In the genomic region with DNA sequence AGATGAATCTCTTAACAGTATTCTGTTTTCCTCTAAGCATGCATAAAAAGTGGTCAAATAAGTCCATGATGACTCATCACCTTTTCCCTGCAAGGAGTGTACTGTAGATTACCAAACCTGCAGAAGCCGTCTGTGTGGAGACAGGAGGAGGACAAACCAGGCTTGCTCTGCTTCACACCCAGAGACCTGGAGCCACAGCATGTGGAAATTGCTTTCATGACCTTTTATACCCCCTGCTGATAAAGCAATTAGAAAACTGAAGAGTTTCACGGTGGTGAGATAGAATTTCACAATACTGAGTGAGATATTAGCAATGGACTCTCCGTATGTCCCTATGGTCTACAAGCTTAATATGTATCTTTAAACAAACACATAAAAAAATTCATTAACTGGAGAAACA, we compare ENCODE assay signal across 11 cellular contexts. TPM values are rescaled to one million over a fixed set of nuclear protein-coding genes. Genes with fewer than 3 reads are reported as not detected.
A peak's percentile ranks its signal among the peaks of the same experiment; 100 is the strongest.
DNase-seq lines count a peak whose midpoint lies in the region; ATAC-seq and TF ChIP-seq lines count a peak whose summit lies in the region.
"Had no signal": no experiment of that assay in that cellular context is flagged by ENCODE, and none has a peak within 500 bp of the region (broad histone marks: within the 10 kb centered on the region; RNA-seq: fewer than 3 reads in every experiment).

No MANE protein-coding gene starts in this region.

- H3K9me3 ChIP-seq in IMR-90 (ENCODE audit: control insufficient read depth, insufficient read depth, low read length) (no peaks in the 10 kb centered on the region), right lobe of liver (no peaks in the 10 kb centered on the region), stomach (no peaks in the 10 kb centered on the region)

- H3K14ac ChIP-seq in IMR-90 (replicated peaks; ENCODE audit: low read depth, low read length) = no peak overlapping the region

- no peak for TF ChIP-seq EP300 in stomach (IDR thresholded peaks at IDR 0.05)

- DNase-seq in DMS 273 treated with DMSO at 0.1 percent for 48 hours (lab: John Stamatoyannopoulos, UW) = peak; percentile 44
- DNase-seq in IMR-90 = peak; percentile 80
- peak; percentile 84 for DNase-seq in astrocyte of the hippocampus (ENCODE audit: low read depth, low spot score)
- DNase-seq in right lobe of liver = no peak
- DNase-seq in stomach = no peak
- no peak for DNase-seq in substantia nigra (lab: John Stamatoyannopoulos, UW)
- DNase-seq: NCI-H187; stimulated activated CD4-positive, alpha-beta T cell treated with anti-CD3 and anti-CD28 coated beads, Interleukin-4, amount 100 ng/mL, for 1 hour had no signal

- no peak overlapping the region for H2AFZ ChIP-seq in IMR-90 (replicated peaks; ENCODE audit: low read length, poor library complexity)

- POLR2A ChIA-PET in IMR-90 (lab: Charles Lee; ENCODE audit: unreplicated experiment) = no interaction called here

- TF ChIP-seq CTCF in IMR-90 (conservative IDR thresholded peaks at IDR 0.05; ENCODE audit: low read depth, low read length) (no peak), right lobe of liver (IDR thresholded peaks at IDR 0.05) (no peak), stomach (IDR thresholded peaks at IDR 0.05) (no peak)

- 100% methylated on average over 1 of the region's 3 CpGs; no CpG with 5 or more reads in 1 of the 2 experiments for WGBS in IMR-90 (ENCODE audit: extremely low coverage in 2 of 2, insufficient read length in 1 of 2), 2 experiments
- WGBS in right lobe of liver (ENCODE audit: insufficient coverage, low coverage, low lambda C conversion rate, missing lambda C conversion rate) = 16% methylated on average over 3 of the region's 3 CpGs
- WGBS in stomach, 5 donors = 28 to 50% (median 39%) methylated on average over 3 of the region's 3 CpGs

- H4K8ac ChIP-seq in IMR-90 (ENCODE audit: low read depth in 2 of 2, low read length in 2 of 2) = no peak overlapping the region

- H3K4me2 ChIP-seq in IMR-90 (ENCODE audit: low read depth, low read length) = no peak overlapping the region

- H3K79me1 ChIP-seq in IMR-90 (ENCODE audit: low read depth in 1 of 2, low read length in 2 of 2) = no peaks in the 10 kb centered on the region; a peak in 1 of 4 replicates

- no peak overlapping the region for H3K4me3 ChIP-seq in IMR-90 (ENCODE audit: insufficient read depth, low read depth, low read length)
- H3K4me3 ChIP-seq in right lobe of liver = no peak overlapping the region
- no peak overlapping the region for H3K4me3 ChIP-seq in stomach

- no peak for TF ChIP-seq RAD21 in IMR-90 (IDR thresholded peaks at IDR 0.05; ENCODE audit: low read length)

- no peak overlapping the region for H3K23ac ChIP-seq in IMR-90 (ENCODE audit: low read depth, low read length)

- no peak overlapping the region for H3K56ac ChIP-seq in IMR-90 (ENCODE audit: extremely low read depth, insufficient read depth, low read length)

- H4K5ac ChIP-seq in IMR-90 (ENCODE audit: low read depth, low read length) = no peak overlapping the region

- H3K4ac ChIP-seq in IMR-90 (ENCODE audit: low read depth, low read length) = no peak overlapping the region

- H3K36me3 ChIP-seq in IMR-90 (ENCODE audit: control insufficient read depth, insufficient read depth, low read length) (peaks cover 24% of the 10 kb centered on the region), right lobe of liver (peaks cover 0 to 28% (median 8%) of the 10 kb centered on the region in 4 donors), stomach (peaks cover 30 to 62% (median 53%) of the 10 kb centered on the region in 4 donors)

- dilution Hi-C loops in IMR-90 (cut with HindIII; ENCODE audit: low sequenced_read_pairs, unreplicated experiment) = no loop called here

- intact Hi-C loops in IMR-90 (cut with micrococcal nuclease) = no loop called here
- intact Hi-C loops in right lobe of liver (cut with DNase I) = no loop called here
- intact Hi-C loops in stomach (cut with DNase I; ENCODE audit: low total_unique reads) = no loop called here

- H3K27ac ChIP-seq in IMR-90 (ENCODE audit: insufficient read depth, low read length) (no peak overlapping the region), right lobe of liver (peak overlapping the region in 1 of 3 donors; percentile 4), stomach (peak overlapping the region in 2 of 5 donors; percentile 8 to 17), substantia nigra (ENCODE audit: low read depth, low read length, poor library complexity, severe bottlenecking) (no peak overlapping the region)

- no peak overlapping the region for H2BK5ac ChIP-seq in IMR-90 (ENCODE audit: low read depth, low read length, poor library complexity, severe bottlenecking)

- H3K9me1 ChIP-seq in IMR-90 (ENCODE audit: insufficient read depth, low read length) = no peaks in the 10 kb centered on the region; the same call in 1 of the 2 replicates

- no peak overlapping the region for H3K18ac ChIP-seq in IMR-90 (ENCODE audit: low read depth, low read length)

- no peak overlapping the region for H2AK9ac ChIP-seq in IMR-90 (replicated peaks; ENCODE audit: low read depth, low read length, poor library complexity)

- H2AK5ac ChIP-seq in IMR-90 (ENCODE audit: low read depth, low read length) = no peak overlapping the region

- ATAC-seq in IMR-90 (ENCODE audit: low read depth) (peak; percentile 94), right lobe of liver (peak; percentile 55 to 85 (median 74)), GM18502 (IDR thresholded peaks at IDR 0.05; ENCODE audit: poor library complexity, unreplicated experiment) (no peak), GM18867 (IDR thresholded peaks at IDR 0.05; ENCODE audit: unreplicated experiment) (no peak)

- peaks cover 2% of the 10 kb centered on the region; the same call in 1 of the 2 replicates for H3K4me1 ChIP-seq in IMR-90 (ENCODE audit: control insufficient read depth, insufficient read depth, low read length)
- H3K4me1 ChIP-seq in right lobe of liver = peaks cover 0 to 24% (median 2%) of the 10 kb centered on the region in 4 donors
- peaks cover 6 to 19% (median 9%) of the 10 kb centered on the region in 4 donors for H3K4me1 ChIP-seq in stomach

- CTCF ChIA-PET in IMR-90 (lab: Yijun Ruan, JAX) = no interaction called here

- H2BK20ac ChIP-seq in IMR-90 (ENCODE audit: low read depth, low read length) = no peak overlapping the region

- H2BK120ac ChIP-seq in IMR-90 (ENCODE audit: low read depth, low read length) = no peak overlapping the region

- no peaks in the 10 kb centered on the region for H4K20me1 ChIP-seq in IMR-90 (ENCODE audit: insufficient read depth, low read length)

- H4K91ac ChIP-seq in IMR-90 (ENCODE audit: insufficient read depth, low read depth, low read length) = no peak overlapping the region

- no peak overlapping the region for H3K9ac ChIP-seq in IMR-90 (ENCODE audit: low read depth, low read length)

- in situ Hi-C loops in IMR-90 (cut with MboI; ENCODE audit: low sequenced_read_pairs) = no loop called here

- TF ChIP-seq POLR2A in IMR-90 (IDR thresholded peaks at IDR 0.05; ENCODE audit: low read depth, low read length) (no peak), right lobe of liver (IDR thresholded peaks at IDR 0.05) (no peak), stomach (IDR thresholded peaks at IDR 0.05) (no peak)

- BruUV-seq in IMR-90 (replicated peaks; lab: Mats Ljungman, UMichigan) = no TSS peak

- H3K27me3 ChIP-seq in IMR-90 (ENCODE audit: control insufficient read depth, insufficient read depth, low read length) = no peaks in the 10 kb centered on the region
- H3K27me3 ChIP-seq in right lobe of liver = no peaks in the 10 kb centered on the region
- H3K27me3 ChIP-seq in stomach = no peaks in the 10 kb centered on the region

- H2BK15ac ChIP-seq in IMR-90 (ENCODE audit: low read depth, low read length) = no peak overlapping the region

TF ChIP-seq in IMR-90, 13 proteins besides CTCF, POLR2A, EP300 and RAD21 (continues in another document):
- TF ChIP-seq BHLHE40 (IDR thresholded peaks at IDR 0.05; ENCODE audit: low read depth, low read length) (peak; percentile 18; the same call in 1 of the 2 replicates), FOS (IDR thresholded peaks at IDR 0.05; ENCODE audit: low read depth, low read length) (peak; percentile 94), MXI1 (IDR thresholded peaks at IDR 0.05; ENCODE audit: borderline replicate concordance, low read depth, low read length) (no peak), RCOR1 (IDR thresholded peaks at IDR 0.05; ENCODE audit: insufficient replicate concordance, low read length) (no peak), CHD1 (IDR thresholded peaks at IDR 0.05; ENCODE audit: low read depth, low read length) (no peak), MAFK (IDR thresholded peaks at IDR 0.05; ENCODE audit: low read depth, low read length) (peak; percentile 79)

RNA-seq across cellular contexts. Expression of a gene that starts 9.4 kb away (rescaled TPM):
- not detected in 2 replicates for total RNA-seq in IMR-90 (2012; rRNA removed)
- polyA plus RNA-seq in IMR-90 (2012; rRNA removed) = 0.10 and 0.13 TPM in 2 replicates
- 0.03 and 0.05 TPM in 2 replicates for polyA plus RNA-seq in IMR-90 (2012; cell fraction: cytosol; rRNA removed)
- 0.22 and 0.26 TPM in 2 replicates for polyA plus RNA-seq in IMR-90 (2012; cell fraction: nucleus; rRNA removed; ENCODE audit: low replicate concordance)
- total RNA-seq in right lobe of liver = under 1 TPM in 1 of 6 experiments, not detected in 5; 0.17 TPM
- total RNA-seq in stomach = 1 to 10 TPM in 3 of 5 donors, not detected in 2; 1.5 to 4.0 (median 2.0) TPM
- polyA plus RNA-seq in stomach = under 1 TPM in 1 of 3 donors, not detected in 2; 0.40 TPM
- total RNA-seq: lower leg skin had no signal

RNA-seq across cellular contexts. Expression of a gene that starts 13.1 kb away (rescaled TPM):
- total RNA-seq in IMR-90 (2012; rRNA removed) (56.1 and 62.6 TPM in 2 replicates), right lobe of liver (10 to 100 TPM; 14.1 to 24.8 (median 16.9) TPM), stomach (10 to 100 TPM; 10.7 to 22.2 (median 13.0) TPM)
- polyA plus RNA-seq in IMR-90 (2012; rRNA removed) (25.3 and 28.1 TPM in 2 replicates), stomach (10 to 100 TPM; 12.7 to 16.6 (median 13.0) TPM)
- polyA plus RNA-seq in IMR-90 (2012; cell fraction: cytosol; rRNA removed) = 15.5 and 19.7 TPM in 2 replicates
- polyA plus RNA-seq in IMR-90 (2012; cell fraction: nucleus; rRNA removed; ENCODE audit: low replicate concordance) = 8.5 and 12.8 TPM in 2 replicates

RNA-seq across cellular contexts. Expression of a gene that starts 15.6 kb away (rescaled TPM):
- 8.9 and 9.5 TPM in 2 replicates for total RNA-seq in IMR-90 (2012; rRNA removed)
- polyA plus RNA-seq in IMR-90 (2012; rRNA removed) = 22.0 and 22.5 TPM in 2 replicates
- 16.8 and 24.0 TPM in 2 replicates for polyA plus RNA-seq in IMR-90 (2012; cell fraction: cytosol; rRNA removed)
- polyA plus RNA-seq in IMR-90 (2012; cell fraction: nucleus; rRNA removed; ENCODE audit: low replicate concordance) = 21.7 and 28.9 TPM in 2 replicates
- 10 to 100 TPM; 10.5 to 26.5 (median 16.5) TPM for total RNA-seq in right lobe of liver
- total RNA-seq in stomach = 10 to 100 TPM; 12.5 to 26.3 (median 14.7) TPM
- 10 to 100 TPM in 1 of 3 donors, 1 to 10 TPM in 2; 8.2 to 11.2 (median 9.3) TPM for polyA plus RNA-seq in stomach

RNA-seq across cellular contexts. Expression of a gene that starts 29.0 kb away (rescaled TPM):
- total RNA-seq in IMR-90 (2012; rRNA removed) (9.9 and 11.4 TPM in 2 replicates), right lobe of liver (1 to 10 TPM; 1.8 to 9.3 (median 5.7) TPM), stomach (1 to 10 TPM in 3 of 5 donors, not detected in 2; 1.8 to 5.9 (median 2.9) TPM)
- polyA plus RNA-seq in IMR-90 (2012; rRNA removed) (10.6 and 12.3 TPM in 2 replicates), stomach (10 to 100 TPM; 14.1 to 29.5 (median 27.1) TPM)
- 5.4 and 6.6 TPM in 2 replicates for polyA plus RNA-seq in IMR-90 (2012; cell fraction: cytosol; rRNA removed)
- 3.8 and 5.6 TPM in 2 replicates for polyA plus RNA-seq in IMR-90 (2012; cell fraction: nucleus; rRNA removed; ENCODE audit: low replicate concordance)

Comparison
In these comparisons a context has a peak if more than half of its experiments do, and no peak if none do; other contexts are left out.
1. DNase-seq: peak in DMS 273 treated with DMSO at 0.1 percent for 48 hours (single experiment), IMR-90 (single experiment) and astrocyte of the hippocampus (single experiment); none in right lobe of liver (0 of 3), stomach (single experiment) and substantia nigra (0 of 49).
2. ATAC-seq: peak in IMR-90 (single experiment) and right lobe of liver (4 of 4); none in GM18502 (single experiment) and GM18867 (single experiment).